10 cellular contexts compared by ENCODE assay signal in the genomic region with DNA sequence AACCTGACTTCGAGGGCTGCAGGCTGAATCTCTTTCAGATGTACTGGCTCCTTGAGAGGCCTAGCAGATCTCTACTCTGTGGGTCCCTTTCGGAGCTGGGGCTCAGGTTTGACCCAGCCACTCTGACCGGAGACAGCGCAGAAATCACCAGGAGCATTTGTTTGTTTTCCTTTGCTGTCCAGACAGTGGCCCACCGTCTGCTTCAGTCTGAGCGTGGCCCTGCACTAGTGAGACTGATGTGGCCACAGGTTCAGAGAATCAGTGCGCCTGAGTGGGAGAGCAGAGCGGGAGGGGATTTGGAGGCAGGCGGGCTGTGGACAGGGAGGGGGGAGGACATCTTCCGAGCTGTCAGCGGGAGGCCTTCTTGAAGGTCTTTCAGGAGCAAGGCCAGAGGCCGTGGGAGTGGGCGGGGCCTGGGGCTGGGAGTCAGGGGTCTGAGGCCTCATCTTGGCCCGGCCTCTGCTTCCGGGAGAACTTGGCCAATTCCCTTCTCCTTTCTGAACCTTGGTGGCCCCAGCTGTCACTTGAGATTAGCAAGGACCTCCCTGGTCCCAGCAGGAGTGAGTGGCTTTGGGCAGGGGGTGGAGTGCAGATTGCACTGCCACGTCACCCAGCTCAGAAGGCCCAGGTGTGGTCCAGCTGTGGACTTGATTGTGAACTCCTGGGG. TPM values are rescaled to one million over a fixed set of nuclear protein-coding genes. Genes with fewer than 3 reads are reported as not detected.
DNase-seq lines count a peak whose midpoint lies in the region; ATAC-seq and TF ChIP-seq lines count a peak whose summit lies in the region.
"Had no signal": no experiment of that assay in that cellular context is flagged by ENCODE, and none has a peak within 500 bp of the region (broad histone marks: within the 10 kb centered on the region; RNA-seq: fewer than 3 reads in every experiment).

No MANE protein-coding gene starts in this region.

- H3K9ac ChIP-seq in PC-3 (ENCODE audit: low read length) = no peak overlapping the region

- BruUV-seq in PC-3 (replicated peaks; lab: Mats Ljungman, UMichigan) = no TSS peak

- H3K4me3 ChIP-seq in WERI-Rb-1 (ENCODE audit: low read depth, low read length) = no peak overlapping the region
- H3K4me3 ChIP-seq in fibroblast of villous mesenchyme (ENCODE audit: low read depth, low read length) = no peak overlapping the region
- H3K4me3 ChIP-seq in neutrophil (ENCODE audit: low read depth in 1 of 2, low read length in 1 of 2) = peak overlapping the region; percentile 54 to 58
- H3K4me3 ChIP-seq in PC-3 (ENCODE audit: low read length) = no peak overlapping the region

- H3K36me3 ChIP-seq in WERI-Rb-1 (no peaks in the 10 kb centered on the region), neutrophil (peaks cover 50% of the 10 kb centered on the region), PC-3 (ENCODE audit: low read depth, low read length) (no peaks in the 10 kb centered on the region)

- CTCF ChIA-PET in PC-3 (lab: Charles Lee) = no interaction called here

- H3K27me3 ChIP-seq in WERI-Rb-1 (ENCODE audit: insufficient read depth, low read depth, severe bottlenecking) = peaks cover 45% of the 10 kb centered on the region
- no peaks in the 10 kb centered on the region for H3K27me3 ChIP-seq in neutrophil
- no peaks in the 10 kb centered on the region for H3K27me3 ChIP-seq in PC-3 (ENCODE audit: low read length)

- intact Hi-C loops in PC-3 (cut with micrococcal nuclease) = no loop called here

- no peak overlapping the region for H3K4me2 ChIP-seq in PC-3 (ENCODE audit: low read length)

- ATAC-seq in GM19397 (IDR thresholded peaks at IDR 0.05; ENCODE audit: unreplicated experiment) = no peak
- ATAC-seq in PC-3 = no peak
- ATAC-seq in GM21619 (IDR thresholded peaks at IDR 0.05; ENCODE audit: unreplicated experiment) = no peak
- ATAC-seq: foreskin keratinocyte had no signal

- DNase-seq in CD1c-positive myeloid dendritic cell (ENCODE audit: extremely low spot score) (peak; percentile 57), WERI-Rb-1 (peak; percentile 16), fibroblast of villous mesenchyme (ENCODE audit: low read depth) (peak; percentile 65), GF-D8 (lab: John Stamatoyannopoulos, UW) (no peak), PC-3 (no peak)
- DNase-seq: foreskin keratinocyte, NCI-H1048 had no signal

- no peaks in the 10 kb centered on the region for H3K79me2 ChIP-seq in PC-3 (ENCODE audit: low read length)

- H3F3A ChIP-seq in PC-3 (ENCODE audit: low read length, unreplicated experiment) = no peaks in the 10 kb centered on the region

- no peak overlapping the region for H2AFZ ChIP-seq in PC-3 (ENCODE audit: low read length)

- POLR2A ChIA-PET in PC-3 (lab: Charles Lee; ENCODE audit: unreplicated experiment) = no interaction called here

- H3K9me2 ChIP-seq in PC-3 (replicated peaks; ENCODE audit: low read length) = no peaks in the 10 kb centered on the region

- no peaks in the 10 kb centered on the region for H3K9me3 ChIP-seq in WERI-Rb-1 (ENCODE audit: severe bottlenecking)
- H3K9me3 ChIP-seq in neutrophil = no peaks in the 10 kb centered on the region
- no peaks in the 10 kb centered on the region for H3K9me3 ChIP-seq in PC-3 (ENCODE audit: low read length)

- TF ChIP-seq CTCF in WERI-Rb-1 (IDR thresholded peaks at IDR 0.05; ENCODE audit: low read depth, low read length) (no peak), fibroblast of villous mesenchyme (IDR thresholded peaks at IDR 0.05; ENCODE audit: insufficient read depth, low read depth, low read length) (no peak), neutrophil (IDR thresholded peaks at IDR 0.05) (no peak), PC-3 (conservative IDR thresholded peaks at IDR 0.05; ENCODE audit: low read depth, low read length) (no peak)

- H4K20me1 ChIP-seq in PC-3 (ENCODE audit: low read length) = no peaks in the 10 kb centered on the region

- H3K4me1 ChIP-seq in neutrophil (ENCODE audit: control insufficient read depth in 1 of 2, insufficient read depth in 1 of 2, low read depth in 1 of 2, low read length in 1 of 2) (peaks cover 98 to 100% of the 10 kb centered on the region in 2 experiments), PC-3 (ENCODE audit: insufficient read depth, low read length) (peaks cover 3% of the 10 kb centered on the region; the same call in 1 of the 2 replicates)
- H3K4me1 ChIP-seq: foreskin keratinocyte had no signal

- H3K27ac ChIP-seq in WERI-Rb-1 (no peak overlapping the region), neutrophil (peak overlapping the region; percentile 97), PC-3 (ENCODE audit: low read length) (no peak overlapping the region)
- H3K27ac ChIP-seq: foreskin keratinocyte had no signal

RNA-seq across cellular contexts. Expression of gene TNFRSF1B, which starts 8.1 kb away (rescaled TPM):
- total RNA-seq in fibroblast of villous mesenchyme (8.7 and 25.9 TPM in 2 replicates), PC-3 (2014; rRNA removed) (0.29 and 1.3 TPM in 2 replicates)

RNA-seq across cellular contexts. Expression of gene VPS13D, which starts 54.9 kb away (rescaled TPM):
- total RNA-seq in fibroblast of villous mesenchyme (39.9 and 55.3 TPM in 2 replicates), PC-3 (2014; rRNA removed) (30.7 and 43.6 TPM in 2 replicates)

Comparison
In these comparisons a context has a peak if more than half of its experiments do, and no peak if none do; other contexts are left out.
1. DNase-seq: peak in CD1c-positive myeloid dendritic cell (single experiment), WERI-Rb-1 (single experiment) and fibroblast of villous mesenchyme (single experiment); none in GF-D8 (single experiment) and PC-3 (single experiment).
2. H3K4me3 ChIP-seq: peak in neutrophil (2 of 2); none in WERI-Rb-1 (single experiment), fibroblast of villous mesenchyme (single experiment) and PC-3 (single experiment).